In genomic region chr7:21218155-21218554, GRCh38 we compare ENCODE assay signal across 9 cellular contexts.
"Had no signal": no experiment of that assay in that cellular context is flagged by ENCODE, and none has a peak within 500 bp of the region (broad histone marks: within the 10 kb centered on the region; RNA-seq: fewer than 3 reads in every experiment).

No MANE protein-coding gene starts in this region.

- ATAC-seq: K562 had no signal

- H3K4me3 Mint-ChIP-seq: H9, HFFc6 had no signal

- FAIRE-seq: H54, K562 had no signal

- H3K27ac ChIP-seq: HL-60 had no signal

- H3K9me3 Mint-ChIP-seq: H9 had no signal

- H3K4me3 ChIP-seq: K562 had no signal

- DNase-seq: GOT3, H9, HCEC 1CT, HFFc6, IMR-90, KG1 had no signal

- H3K27ac Mint-ChIP-seq: H9, HFFc6 had no signal
